In genomic region chr12:6450869-6451347, GRCh38 we compare ENCODE assay signal across 8 cellular contexts. TPM values are rescaled to one million over a fixed set of nuclear protein-coding genes. Genes with fewer than 3 reads are reported as not detected.
DNase-seq lines count a peak whose midpoint lies in the region; ATAC-seq, FAIRE-seq and TF ChIP-seq lines count a peak whose summit lies in the region.

No MANE protein-coding gene starts in this region.

- H3K4me1 Mint-ChIP-seq in activated CD4-positive, alpha-beta T cell treated with anti-CD3 and anti-CD28 coated beads, Interleukin-2, amount 10 ng/mL, durations not matched to agents 7 days and 5 days = peaks cover 73% of the 10 kb centered on the region

- peaks cover 6 to 22% of the 10 kb centered on the region in 2 donors for H3K4me1 ChIP-seq in ascending aorta
- peaks cover 17 to 24% of the 10 kb centered on the region in 2 donors for H3K4me1 ChIP-seq in kidney (ENCODE audit: control insufficient read depth in 1 of 2, insufficient read depth in 1 of 2, low read depth in 1 of 2, low read length in 2 of 2)
- H3K4me1 ChIP-seq in stomach smooth muscle (ENCODE audit: control insufficient read depth, insufficient read depth, low read length) = peaks cover 37% of the 10 kb centered on the region

- H3K27me3 ChIP-seq in ascending aorta (no peaks in the 10 kb centered on the region), stomach smooth muscle (ENCODE audit: control insufficient read depth in 1 of 2, insufficient read depth in 2 of 2, low read length in 2 of 2) (no peaks in the 10 kb centered on the region)

- H3K4me3 ChIP-seq in ascending aorta (peak overlapping the region; percentile 69 to 74), kidney (ENCODE audit: low read length in 2 of 2) (peak overlapping the region; percentile 88 to 92), stomach smooth muscle (ENCODE audit: low read length in 2 of 2) (peak overlapping the region; percentile 88 to 96)

- no peak for FAIRE-seq in kidney (lab: Jason Lieb, UNC)

- H3K27ac ChIP-seq in ascending aorta (peak overlapping the region; percentile 90 to 95), kidney (ENCODE audit: low read depth in 2 of 2, low read length in 2 of 2) (peak overlapping the region; percentile 99), stomach smooth muscle (ENCODE audit: low read length) (peak overlapping the region; percentile 98)

- H3K36me3 ChIP-seq in ascending aorta = peaks cover 22 to 37% of the 10 kb centered on the region in 2 donors
- peaks cover 9 to 15% of the 10 kb centered on the region in 2 donors for H3K36me3 ChIP-seq in kidney (ENCODE audit: control insufficient read depth in 1 of 2, insufficient read depth in 2 of 2, low read length in 2 of 2)
- H3K36me3 ChIP-seq in stomach smooth muscle (ENCODE audit: control insufficient read depth in 2 of 2, insufficient read depth in 2 of 2, low read length in 2 of 2) = peaks cover 16 to 18% of the 10 kb centered on the region in 2 donors

- TF ChIP-seq CTCF in ascending aorta (IDR thresholded peaks at IDR 0.05) = no peak
- TF ChIP-seq CTCF in kidney (IDR thresholded peaks at IDR 0.05; ENCODE audit: borderline replicate concordance, extremely low read depth, insufficient read depth) = no peak

- no peak for DNase-seq in activated CD4-positive, alpha-beta T cell treated with anti-CD3 and anti-CD28 coated beads, Interleukin-2, amount 10 ng/mL, durations not matched to agents 7 days and 5 days
- no peak for DNase-seq in activated CD4-positive, alpha-beta T cell treated with anti-CD3 and anti-CD28 coated beads for 4 hours
- DNase-seq in ascending aorta (ENCODE audit: low spot score in 2 of 2) = no peak
- DNase-seq in kidney = no peak

- H3K27me3 Mint-ChIP-seq in activated CD4-positive, alpha-beta T cell treated with anti-CD3 and anti-CD28 coated beads, Interleukin-2, amount 10 ng/mL, durations not matched to agents 7 days and 5 days = no peaks in the 10 kb centered on the region

- intact Hi-C loops in ascending aorta (cut with DNase I) = loop anchor here (1.0 to 5.0 kb wide), 2 partner anchors 19 to 129 kb away; no protein-coding TSS in a partner anchor
- intact Hi-C loops in kidney (cut with DNase I) = loop anchor here (10.0 kb wide), 1 partner anchor 116 kb away; no protein-coding TSS in a partner anchor

- H3K9ac ChIP-seq in kidney (ENCODE audit: low read length in 2 of 2) = peak overlapping the region; percentile 4 to 98
- peak overlapping the region; percentile 93 to 94 for H3K9ac ChIP-seq in stomach smooth muscle (ENCODE audit: low read length in 2 of 2)

- H3K9me3 ChIP-seq in ascending aorta = no peaks in the 10 kb centered on the region
- no peaks in the 10 kb centered on the region for H3K9me3 ChIP-seq in kidney (ENCODE audit: control insufficient read depth in 1 of 2, low read length in 2 of 2)
- no peaks in the 10 kb centered on the region for H3K9me3 ChIP-seq in stomach smooth muscle (ENCODE audit: control insufficient read depth in 2 of 2, low read length in 2 of 2)

- H3K4me3 Mint-ChIP-seq in activated CD4-positive, alpha-beta T cell treated with anti-CD3 and anti-CD28 coated beads, Interleukin-2, amount 10 ng/mL, durations not matched to agents 7 days and 5 days = peak overlapping the region; percentile 100

- peak overlapping the region; percentile 98 for H3K27ac Mint-ChIP-seq in activated CD4-positive, alpha-beta T cell treated with anti-CD3 and anti-CD28 coated beads, Interleukin-2, amount 10 ng/mL, durations not matched to agents 7 days and 5 days

- no peak for ATAC-seq in HG03175 (IDR thresholded peaks at IDR 0.05; ENCODE audit: unreplicated experiment)
- no peak for ATAC-seq in GM19467 (IDR thresholded peaks at IDR 0.05; ENCODE audit: unreplicated experiment)
- no peak for ATAC-seq in GM18861 (IDR thresholded peaks at IDR 0.05; ENCODE audit: unreplicated experiment)

- CTCF ChIA-PET in activated CD4-positive, alpha-beta T cell treated with anti-CD3 and anti-CD28 coated beads, Interleukin-2, amount 10 ng/mL, durations not matched to agents 7 days and 5 days (lab: Charles Lee) = interaction anchor here (1.0 to 3.3 kb wide), 10 partner anchors 9 to 441 kb away, joined by 3 to 27 read pairs (median 5); no protein-coding TSS in a partner anchor

- no peaks in the 10 kb centered on the region for H3K9me3 Mint-ChIP-seq in activated CD4-positive, alpha-beta T cell treated with anti-CD3 and anti-CD28 coated beads, Interleukin-2, amount 10 ng/mL, durations not matched to agents 7 days and 5 days

- POLR2A ChIA-PET in activated CD4-positive, alpha-beta T cell treated with anti-CD3 and anti-CD28 coated beads, Interleukin-2, amount 10 ng/mL, durations not matched to agents 7 days and 5 days (lab: Charles Lee) = interaction anchor here (0.8 to 2.5 kb wide), 3 partner anchors 10 to 20 kb away, joined by 3 to 25 read pairs (median 8); partner anchors contain the start of gene VAMP1

- H3K36me3 Mint-ChIP-seq in activated CD4-positive, alpha-beta T cell treated with anti-CD3 and anti-CD28 coated beads, Interleukin-2, amount 10 ng/mL, durations not matched to agents 7 days and 5 days (ENCODE audit: low read depth) = peaks cover 69% of the 10 kb centered on the region

RNA-seq across cellular contexts. Expression of gene TAPBPL, which starts 0.9 kb away (rescaled TPM):
- total RNA-seq in activated CD4-positive, alpha-beta T cell treated with anti-CD3 and anti-CD28 coated beads, Interleukin-2, amount 10 ng/mL, durations not matched to agents 7 days and 5 days = 10 to 100 TPM; 45.8 to 47.9 TPM
- 16.8 TPM for total RNA-seq in ascending aorta
- 44.7 TPM for total RNA-seq in kidney
- 34.5 TPM for polyA plus RNA-seq in kidney (ENCODE audit: insufficient read depth, low read depth, low replicate concordance)

RNA-seq across cellular contexts. Expression of gene CD27, which starts 6.2 kb away (rescaled TPM):
- total RNA-seq in activated CD4-positive, alpha-beta T cell treated with anti-CD3 and anti-CD28 coated beads, Interleukin-2, amount 10 ng/mL, durations not matched to agents 7 days and 5 days = 100 to 1,000 TPM; 115 to 134 TPM
- total RNA-seq in ascending aorta (not detected), kidney (6.6 TPM)
- not detected for polyA plus RNA-seq in kidney (ENCODE audit: insufficient read depth, low read depth, low replicate concordance)

RNA-seq across cellular contexts. Expression of gene VAMP1, which starts 19.6 kb away (rescaled TPM):
- 10 to 100 TPM; 61.4 to 73.4 TPM for total RNA-seq in activated CD4-positive, alpha-beta T cell treated with anti-CD3 and anti-CD28 coated beads, Interleukin-2, amount 10 ng/mL, durations not matched to agents 7 days and 5 days
- 17.1 TPM for total RNA-seq in ascending aorta
- 13.2 TPM for total RNA-seq in kidney
- 4.9 TPM for polyA plus RNA-seq in kidney (ENCODE audit: insufficient read depth, low read depth, low replicate concordance)

RNA-seq across cellular contexts. Expression of gene MRPL51, which starts 42.2 kb away (rescaled TPM):
- total RNA-seq in activated CD4-positive, alpha-beta T cell treated with anti-CD3 and anti-CD28 coated beads, Interleukin-2, amount 10 ng/mL, durations not matched to agents 7 days and 5 days = 100 to 1,000 TPM; 212 to 241 TPM
- total RNA-seq in ascending aorta = 112 TPM
- total RNA-seq in kidney = 132 TPM
- 268 TPM for polyA plus RNA-seq in kidney (ENCODE audit: insufficient read depth, low read depth, low replicate concordance)

RNA-seq across cellular contexts. Expression of gene NCAPD2, which starts 43.0 kb away (rescaled TPM):
- total RNA-seq in activated CD4-positive, alpha-beta T cell treated with anti-CD3 and anti-CD28 coated beads, Interleukin-2, amount 10 ng/mL, durations not matched to agents 7 days and 5 days = 100 to 1,000 TPM; 191 to 202 TPM
- total RNA-seq in ascending aorta = 11.7 TPM
- total RNA-seq in kidney = 23.4 TPM
- polyA plus RNA-seq in kidney (ENCODE audit: insufficient read depth, low read depth, low replicate concordance) = 4.5 TPM

Comparison
In these comparisons a context has a peak if more than half of its experiments do, and no peak if none do; other contexts are left out.
1. RNA of gene CD27, which starts 6.2 kb away (total RNA-seq): 115 to 134 TPM in activated CD4-positive, alpha-beta T cell treated with anti-CD3 and anti-CD28 coated beads, Interleukin-2, amount 10 ng/mL, durations not matched to agents 7 days and 5 days; 6.6 TPM in kidney (single experiment) and not detected in ascending aorta (single experiment); every median in the first group is over 10 times any median in the second.
2. Peak in every context shown above with its lines, with median percentiles within 50 percentile points of each other: H3K27ac ChIP-seq and H3K4me3 ChIP-seq.